Comparison of ENCODE assay signal across 8 cellular contexts in the genomic region with DNA sequence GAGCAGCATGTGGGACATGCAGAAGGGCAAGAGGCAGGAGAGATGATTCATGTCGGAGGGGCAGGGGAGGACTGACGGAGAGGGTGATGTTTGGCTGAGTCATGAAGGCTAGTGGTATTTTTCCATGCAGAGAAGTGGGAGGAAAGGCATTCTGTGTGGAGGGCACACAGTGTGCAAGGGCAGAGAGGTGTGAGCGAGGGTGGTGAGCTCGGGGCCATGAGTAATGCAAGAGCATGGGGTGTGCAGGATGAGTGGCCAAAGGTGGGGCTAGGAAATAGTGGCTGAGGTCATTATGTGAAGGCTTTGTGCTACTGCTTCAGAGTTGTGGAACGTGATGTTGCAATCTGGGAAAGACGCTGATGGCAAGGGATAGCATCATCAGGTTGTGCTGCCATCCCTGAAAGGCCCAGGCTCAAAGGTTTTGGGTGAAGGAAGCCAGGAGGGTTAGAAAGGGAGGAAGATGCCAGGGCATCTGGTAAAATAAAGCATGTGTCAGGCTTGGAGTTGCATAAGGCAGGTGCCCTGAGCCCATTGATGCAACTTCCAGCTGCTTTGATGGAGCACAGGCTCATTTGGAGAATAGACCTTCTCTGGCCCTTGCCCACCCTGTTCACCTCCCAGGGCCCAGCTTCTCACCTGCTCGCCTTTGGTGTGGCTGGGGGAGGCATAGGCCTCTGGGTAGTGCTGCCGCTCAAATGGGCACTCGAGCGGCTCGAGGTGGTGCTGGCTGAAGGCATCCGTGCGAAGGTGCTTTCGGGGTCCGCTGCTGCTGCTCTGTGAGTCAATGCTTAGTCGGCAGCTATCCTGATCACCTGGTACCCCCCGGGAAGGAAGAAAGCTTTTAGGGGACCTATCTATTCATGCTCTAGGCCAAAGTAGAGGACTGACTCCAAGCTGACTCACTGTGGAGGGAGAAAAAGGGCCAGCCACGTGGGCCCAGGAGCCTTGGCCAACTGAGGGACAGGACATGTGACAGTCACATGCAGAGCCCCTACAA. TPM values are rescaled to one million over a fixed set of nuclear protein-coding genes. Genes with fewer than 3 reads are reported as not detected.
DNase-seq lines count a peak whose midpoint lies in the region; ATAC-seq and TF ChIP-seq lines count a peak whose summit lies in the region.

No MANE protein-coding gene starts in this region.

- H3K36me3 ChIP-seq in HEK293 (ENCODE audit: control insufficient read depth in 2 of 2, insufficient read depth in 1 of 2, low read length in 2 of 2) (no peaks in the 10 kb centered on the region), subcutaneous abdominal adipose tissue (ENCODE audit: control insufficient read depth in 5 of 5, insufficient read depth in 5 of 5, low read length in 5 of 5) (peaks cover 0 to 4% (median 0%) of the 10 kb centered on the region in 5 donors)

- DNase-seq in T-cell = no peak
- DNase-seq in coronary artery (ENCODE audit: low spot score) = peak; percentile 94
- DNase-seq in myocyte (ENCODE audit: low read depth) = peak; percentile 97

- H3K4me3 Mint-ChIP-seq in T-cell = no peak overlapping the region

- H3K9ac ChIP-seq in subcutaneous abdominal adipose tissue (ENCODE audit: low read length in 5 of 5) = no peak overlapping the region

- peaks cover 19 to 34% (median 24%) of the 10 kb centered on the region in 3 donors for H3K4me1 Mint-ChIP-seq in T-cell

- no peaks in the 10 kb centered on the region for H3K9me3 ChIP-seq in HEK293 (ENCODE audit: control insufficient read depth, insufficient read depth, low read depth, low read length)
- no peaks in the 10 kb centered on the region for H3K9me3 ChIP-seq in subcutaneous abdominal adipose tissue (ENCODE audit: control insufficient read depth in 5 of 5, low read length in 5 of 5)

- H3K27ac Mint-ChIP-seq in T-cell = peak overlapping the region in 1 of 2 donors; percentile 3

- H3K27ac ChIP-seq in HEK293 (ENCODE audit: extremely low read depth, low read depth, low read length) = no peak overlapping the region
- peak overlapping the region; percentile 50 to 88 for H3K27ac ChIP-seq in coronary artery
- H3K27ac ChIP-seq in subcutaneous abdominal adipose tissue (ENCODE audit: low read depth, low read length) = peak overlapping the region; percentile 67

- no peaks in the 10 kb centered on the region for H3K9me3 Mint-ChIP-seq in T-cell

- POLR2A ChIA-PET in HEK293 (lab: Yijun Ruan, JAX) = no interaction called here
- POLR2A ChIA-PET in T-cell (lab: Charles Lee) = interaction anchor here in 1 of 2 donors (0.6 kb wide), 1 partner anchor 37 kb away, joined by 5 read pairs; no protein-coding TSS in a partner anchor

- H3K4me3 ChIP-seq in HEK293 (ENCODE audit: low read depth, low read length) = no peak overlapping the region
- H3K4me3 ChIP-seq in coronary artery = peak overlapping the region; percentile 11
- H3K4me3 ChIP-seq in subcutaneous abdominal adipose tissue (ENCODE audit: low read depth in 1 of 5, low read length in 5 of 5) = peak overlapping the region in 1 of 5 donors; percentile 1

- TF ChIP-seq CTCF in HEK293 (tag by site-specific recombination; IDR thresholded peaks at IDR 0.05) = no peak
- no peak for TF ChIP-seq CTCF in coronary artery (IDR thresholded peaks at IDR 0.05)

- CTCF ChIA-PET in HEK293 (lab: Yijun Ruan, JAX) = interaction anchor here (0.7 to 3.5 kb wide), 9 partner anchors 7 to 149 kb away, joined by 3 to 14 read pairs (median 4); no protein-coding TSS in a partner anchor
- CTCF ChIA-PET in T-cell (lab: Charles Lee) = interaction anchor here in 1 of 2 donors (0.6 kb wide), 1 partner anchor 149 kb away, joined by 6 read pairs; no protein-coding TSS in a partner anchor

- no peaks in the 10 kb centered on the region for H3K27me3 ChIP-seq in subcutaneous abdominal adipose tissue (ENCODE audit: control insufficient read depth in 5 of 5, insufficient read depth in 4 of 5, low read length in 5 of 5)

- no peaks in the 10 kb centered on the region for H3K27me3 Mint-ChIP-seq in T-cell

- H3K4me1 ChIP-seq in HEK293 (ENCODE audit: control insufficient read depth, insufficient read depth, low read length) (peaks cover 11% of the 10 kb centered on the region), subcutaneous abdominal adipose tissue (ENCODE audit: control insufficient read depth in 5 of 5, insufficient read depth in 5 of 5, low read length in 5 of 5) (peaks cover 5 to 67% (median 53%) of the 10 kb centered on the region in 5 donors)

- peak in 3 of 4 experiments; percentile 21 to 31 (median 22) for ATAC-seq in T-cell (replicated peaks in 1 of 4)
- ATAC-seq in HG03139 (IDR thresholded peaks at IDR 0.05; ENCODE audit: unreplicated experiment) = no peak
- no peak for ATAC-seq in HG02981 (IDR thresholded peaks at IDR 0.05; ENCODE audit: unreplicated experiment)
- no peak for ATAC-seq in HG03442 (IDR thresholded peaks at IDR 0.05; ENCODE audit: unreplicated experiment)

- no peaks in the 10 kb centered on the region for H3K36me3 Mint-ChIP-seq in T-cell

TF ChIP-seq in HEK293, 187 proteins besides CTCF, POLR2A, EP300 and RAD21 (continues in another document):
- no peak for TF ChIP-seq ZNF157 (tag by site-specific recombination; IDR thresholded peaks at IDR 0.05)
- no peak for TF ChIP-seq ZNF266 (tag by site-specific recombination; IDR thresholded peaks at IDR 0.05; ENCODE audit: low read depth)
- TF ChIP-seq YY2 (tag by site-specific recombination; IDR thresholded peaks at IDR 0.05) = peak; percentile 41; the same call in 1 of the 2 replicates
- TF ChIP-seq ZNF2 (tag by site-specific recombination; IDR thresholded peaks at IDR 0.05) = no peak
- peak; percentile 62 for TF ChIP-seq KLF1 (tag by site-specific recombination; IDR thresholded peaks at IDR 0.05)
- no peak for TF ChIP-seq ZNF211 (tag by site-specific recombination; IDR thresholded peaks at IDR 0.05; ENCODE audit: low read depth)
- TF ChIP-seq ZNF302 (tag by site-specific recombination; IDR thresholded peaks at IDR 0.05; ENCODE audit: low read depth) = no peak
- TF ChIP-seq ZNF76 (tag by site-specific recombination; IDR thresholded peaks at IDR 0.05; ENCODE audit: borderline replicate concordance, low read depth) = no peak
- TF ChIP-seq, protein P1, sequence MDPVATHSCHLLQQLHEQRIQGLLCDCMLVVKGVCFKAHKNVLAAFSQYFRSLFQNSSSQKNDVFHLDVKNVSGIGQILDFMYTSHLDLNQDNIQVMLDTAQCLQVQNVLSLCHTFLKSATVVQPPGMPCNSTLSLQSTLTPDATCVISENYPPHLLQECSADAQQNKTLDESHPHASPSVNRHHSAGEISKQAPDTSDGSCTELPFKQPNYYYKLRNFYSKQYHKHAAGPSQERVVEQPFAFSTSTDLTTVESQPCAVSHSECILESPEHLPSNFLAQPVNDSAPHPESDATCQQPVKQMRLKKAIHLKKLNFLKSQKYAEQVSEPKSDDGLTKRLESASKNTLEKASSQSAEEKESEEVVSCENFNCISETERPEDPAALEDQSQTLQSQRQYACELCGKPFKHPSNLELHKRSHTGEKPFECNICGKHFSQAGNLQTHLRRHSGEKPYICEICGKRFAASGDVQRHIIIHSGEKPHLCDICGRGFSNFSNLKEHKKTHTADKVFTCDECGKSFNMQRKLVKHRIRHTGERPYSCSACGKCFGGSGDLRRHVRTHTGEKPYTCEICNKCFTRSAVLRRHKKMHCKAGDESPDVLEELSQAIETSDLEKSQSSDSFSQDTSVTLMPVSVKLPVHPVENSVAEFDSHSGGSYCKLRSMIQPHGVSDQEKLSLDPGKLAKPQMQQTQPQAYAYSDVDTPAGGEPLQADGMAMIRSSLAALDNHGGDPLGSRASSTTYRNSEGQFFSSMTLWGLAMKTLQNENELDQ (tag by site-specific recombination; IDR thresholded peaks at IDR 0.05; ENCODE audit: low read depth) = no peak
- TF ChIP-seq PRDM1 (tag by site-specific recombination; IDR thresholded peaks at IDR 0.05) = peak; percentile 88
- TF ChIP-seq, protein P2, sequence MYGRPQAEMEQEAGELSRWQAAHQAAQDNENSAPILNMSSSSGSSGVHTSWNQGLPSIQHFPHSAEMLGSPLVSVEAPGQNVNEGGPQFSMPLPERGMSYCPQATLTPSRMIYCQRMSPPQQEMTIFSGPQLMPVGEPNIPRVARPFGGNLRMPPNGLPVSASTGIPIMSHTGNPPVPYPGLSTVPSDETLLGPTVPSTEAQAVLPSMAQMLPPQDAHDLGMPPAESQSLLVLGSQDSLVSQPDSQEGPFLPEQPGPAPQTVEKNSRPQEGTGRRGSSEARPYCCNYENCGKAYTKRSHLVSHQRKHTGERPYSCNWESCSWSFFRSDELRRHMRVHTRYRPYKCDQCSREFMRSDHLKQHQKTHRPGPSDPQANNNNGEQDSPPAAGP (tag by site-specific recombination; IDR thresholded peaks at IDR 0.05) = peak; percentile 99
- TF ChIP-seq ZNF558 (tag by site-specific recombination; IDR thresholded peaks at IDR 0.05) = peak; percentile 54; the same call in 1 of the 2 replicates
- no peak for TF ChIP-seq ZNF19 (tag by site-specific recombination; IDR thresholded peaks at IDR 0.05; ENCODE audit: low read depth)
- peak; percentile 96 for TF ChIP-seq EGR2 (tag by site-specific recombination; IDR thresholded peaks at IDR 0.05; ENCODE audit: low read depth)
- no peak for TF ChIP-seq ZNF426 (tag by site-specific recombination; IDR thresholded peaks at IDR 0.05)
- peak; percentile 77 for TF ChIP-seq ZBTB21 (tag by site-specific recombination; IDR thresholded peaks at IDR 0.05)
- TF ChIP-seq, protein P3, sequence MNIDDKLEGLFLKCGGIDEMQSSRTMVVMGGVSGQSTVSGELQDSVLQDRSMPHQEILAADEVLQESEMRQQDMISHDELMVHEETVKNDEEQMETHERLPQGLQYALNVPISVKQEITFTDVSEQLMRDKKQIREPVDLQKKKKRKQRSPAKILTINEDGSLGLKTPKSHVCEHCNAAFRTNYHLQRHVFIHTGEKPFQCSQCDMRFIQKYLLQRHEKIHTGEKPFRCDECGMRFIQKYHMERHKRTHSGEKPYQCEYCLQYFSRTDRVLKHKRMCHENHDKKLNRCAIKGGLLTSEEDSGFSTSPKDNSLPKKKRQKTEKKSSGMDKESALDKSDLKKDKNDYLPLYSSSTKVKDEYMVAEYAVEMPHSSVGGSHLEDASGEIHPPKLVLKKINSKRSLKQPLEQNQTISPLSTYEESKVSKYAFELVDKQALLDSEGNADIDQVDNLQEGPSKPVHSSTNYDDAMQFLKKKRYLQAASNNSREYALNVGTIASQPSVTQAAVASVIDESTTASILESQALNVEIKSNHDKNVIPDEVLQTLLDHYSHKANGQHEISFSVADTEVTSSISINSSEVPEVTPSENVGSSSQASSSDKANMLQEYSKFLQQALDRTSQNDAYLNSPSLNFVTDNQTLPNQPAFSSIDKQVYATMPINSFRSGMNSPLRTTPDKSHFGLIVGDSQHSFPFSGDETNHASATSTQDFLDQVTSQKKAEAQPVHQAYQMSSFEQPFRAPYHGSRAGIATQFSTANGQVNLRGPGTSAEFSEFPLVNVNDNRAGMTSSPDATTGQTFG (tag by site-specific recombination; IDR thresholded peaks at IDR 0.05; ENCODE audit: borderline replicate concordance) = no peak

RNA-seq across cellular contexts. Expression of gene PAX8, which starts 37.5 kb away (rescaled TPM):
- total RNA-seq in T-cell = 1 to 10 TPM; 1.0 to 1.8 (median 1.3) TPM
- 19.6 and 27.8 TPM in 2 replicates for total RNA-seq in myocyte
- polyA plus RNA-seq in myocyte (2012) = 38.9 TPM

Comparison
In these comparisons a context has a peak if more than half of its experiments do, and no peak if none do; other contexts are left out.
1. ATAC-seq: peak in T-cell (3 of 4); none in HG03139 (single experiment), HG02981 (single experiment) and HG03442 (single experiment).
2. DNase-seq: peak in coronary artery (single experiment) and myocyte (single experiment); none in T-cell (0 of 34).